8 cellular contexts compared by ENCODE assay signal in genomic region chr10:118045842-118046490, GRCh38. TPM values are rescaled to one million over a fixed set of nuclear protein-coding genes. Genes with fewer than 3 reads are reported as not detected.
DNase-seq lines count a peak whose midpoint lies in the region; ATAC-seq and TF ChIP-seq lines count a peak whose summit lies in the region.

No MANE protein-coding gene starts in this region.

- no peak for TF ChIP-seq CTCF in right atrium auricular region (IDR thresholded peaks at IDR 0.05)
- no peak for TF ChIP-seq CTCF in progenitor cell of endocrine pancreas (IDR thresholded peaks at IDR 0.05; ENCODE audit: unreplicated experiment)

- H3K4me1 ChIP-seq in CD4-positive, CD25-positive, alpha-beta regulatory T cell (ENCODE audit: control insufficient read depth, insufficient read depth, low read length, poor library complexity, severe bottlenecking): peaks cover 41% of the 10 kb centered on the region
- H3K4me1 ChIP-seq in SJCRH30: peaks cover 12% of the 10 kb centered on the region
- H3K4me1 ChIP-seq in right atrium auricular region: peaks cover 0 to 55% of the 10 kb centered on the region in 2 donors

- H3K27me3 ChIP-seq in CD4-positive, CD25-positive, alpha-beta regulatory T cell (ENCODE audit: control insufficient read depth, insufficient read depth, low read length): peaks cover 2% of the 10 kb centered on the region
- no peaks in the 10 kb centered on the region for H3K27me3 ChIP-seq in SJCRH30
- no peaks in the 10 kb centered on the region for H3K27me3 ChIP-seq in right atrium auricular region

- H3K9me3 ChIP-seq in CD4-positive, CD25-positive, alpha-beta regulatory T cell (ENCODE audit: control insufficient read depth in 2 of 2, low read length in 2 of 2): no peaks in the 10 kb centered on the region
- no peaks in the 10 kb centered on the region for H3K9me3 ChIP-seq in SJCRH30 (replicated peaks)
- no peaks in the 10 kb centered on the region for H3K9me3 ChIP-seq in right atrium auricular region

- DNase-seq in CD4-positive, CD25-positive, alpha-beta regulatory T cell: peak in 2 of 3 donors; percentile 13 to 40
- DNase-seq in SJCRH30 (peak; percentile 56 to 68), right atrium auricular region (ENCODE audit: low spot score) (peak; percentile 68), progenitor cell of endocrine pancreas (ENCODE audit: low spot score, unreplicated experiment) (no peak), NCI-H2196 treated with DMSO at 0.1 percent for 48 hours (lab: John Stamatoyannopoulos, UW; ENCODE audit: unreplicated experiment) (no peak)

- peak overlapping the region; percentile 85 to 95 (median 90) for H3K4me3 Mint-ChIP-seq in CD4-positive, CD25-positive, alpha-beta regulatory T cell
- H3K4me3 Mint-ChIP-seq in progenitor cell of endocrine pancreas (ENCODE audit: low read depth): peak overlapping the region; percentile 87

- peak overlapping the region; percentile 71 to 94 (median 81) for H3K27ac Mint-ChIP-seq in CD4-positive, CD25-positive, alpha-beta regulatory T cell
- peak overlapping the region; percentile 95 for H3K27ac Mint-ChIP-seq in progenitor cell of endocrine pancreas

- H3K4me1 Mint-ChIP-seq in CD4-positive, CD25-positive, alpha-beta regulatory T cell: peaks cover 28 to 51% (median 46%) of the 10 kb centered on the region in 4 donors
- peaks cover 23% of the 10 kb centered on the region for H3K4me1 Mint-ChIP-seq in progenitor cell of endocrine pancreas (ENCODE audit: low read depth)

- H3K4me3 ChIP-seq in CD4-positive, CD25-positive, alpha-beta regulatory T cell (ENCODE audit: low read depth, low read length): peak overlapping the region; percentile 92
- peak overlapping the region; percentile 91 for H3K4me3 ChIP-seq in SJCRH30
- peak overlapping the region; percentile 84 to 94 for H3K4me3 ChIP-seq in right atrium auricular region

- ATAC-seq in CD4-positive, CD25-positive, alpha-beta regulatory T cell (ENCODE audit: low read depth in 2 of 2): peak; percentile 1 to 3
- ATAC-seq in GM19452 (IDR thresholded peaks at IDR 0.05; ENCODE audit: unreplicated experiment) (peak; percentile 35), HG03521 (IDR thresholded peaks at IDR 0.05; ENCODE audit: unreplicated experiment) (peak; percentile 21)

- H3K27ac ChIP-seq in CD4-positive, CD25-positive, alpha-beta regulatory T cell (ENCODE audit: insufficient read depth, low read length, poor library complexity, severe bottlenecking): peak overlapping the region; percentile 72
- H3K27ac ChIP-seq in SJCRH30: peak overlapping the region; percentile 78
- H3K27ac ChIP-seq in angular gyrus (ENCODE audit: low read depth, low read length): peak overlapping the region; percentile 89
- H3K27ac ChIP-seq in right atrium auricular region: peak overlapping the region; percentile 92 to 96

- no peaks in the 10 kb centered on the region for H3K36me3 ChIP-seq in CD4-positive, CD25-positive, alpha-beta regulatory T cell (ENCODE audit: control insufficient read depth, insufficient read depth, low read length)
- H3K36me3 ChIP-seq in SJCRH30: no peaks in the 10 kb centered on the region
- H3K36me3 ChIP-seq in right atrium auricular region: no peaks in the 10 kb centered on the region

- H3K9me3 Mint-ChIP-seq in CD4-positive, CD25-positive, alpha-beta regulatory T cell: no peaks in the 10 kb centered on the region
- H3K9me3 Mint-ChIP-seq in progenitor cell of endocrine pancreas (ENCODE audit: low read depth): no peaks in the 10 kb centered on the region

- no peaks in the 10 kb centered on the region for H3K36me3 Mint-ChIP-seq in CD4-positive, CD25-positive, alpha-beta regulatory T cell
- no peaks in the 10 kb centered on the region for H3K36me3 Mint-ChIP-seq in progenitor cell of endocrine pancreas (ENCODE audit: insufficient read depth)

- peaks cover 14% of the 10 kb centered on the region for H3K27me3 Mint-ChIP-seq in CD4-positive, CD25-positive, alpha-beta regulatory T cell
- H3K27me3 Mint-ChIP-seq in progenitor cell of endocrine pancreas: no peaks in the 10 kb centered on the region

RNA-seq across cellular contexts. Expression of gene RAB11FIP2, which starts 0.8 kb away (rescaled TPM):
- 35.2 TPM for total RNA-seq in CD4-positive, CD25-positive, alpha-beta regulatory T cell
- 1 to 10 TPM; 6.0 to 7.6 (median 6.6) TPM for polyA plus RNA-seq in CD4-positive, CD25-positive, alpha-beta regulatory T cell
- total RNA-seq in SJCRH30 (2014; rRNA removed; shearing (Covaris generic)): 19.6 and 26.6 TPM in 2 replicates
- 10 to 100 TPM; 13.2 to 13.4 TPM for total RNA-seq in right atrium auricular region
- 17.6 and 23.0 TPM in 2 replicates for total RNA-seq in progenitor cell of endocrine pancreas

Comparison
In these comparisons a context has a peak if more than half of its experiments do, and no peak if none do; other contexts are left out.
1. DNase-seq: peak in CD4-positive, CD25-positive, alpha-beta regulatory T cell (2 of 3), SJCRH30 (2 of 2) and right atrium auricular region (single experiment); none in progenitor cell of endocrine pancreas (single experiment) and NCI-H2196 treated with DMSO at 0.1 percent for 48 hours (single experiment).
2. Peak in every context shown above with its lines, with median percentiles within 50 percentile points of each other: ATAC-seq, H3K27ac ChIP-seq and H3K4me3 ChIP-seq.